ENCODE assay signal across 1 cellular context in genomic region chrX:18424482-18425198, GRCh38.
TF ChIP-seq lines count a peak whose summit lies in the region.

No MANE protein-coding gene starts in this region.

TF ChIP-seq in IMR-90, 13 proteins besides CTCF, POLR2A, EP300 and RAD21 (continued from another document):
- TF ChIP-seq RFX5 (IDR thresholded peaks at IDR 0.05; ENCODE audit: low read depth, low read length): no peak
- no peak for TF ChIP-seq BHLHE40 (IDR thresholded peaks at IDR 0.05; ENCODE audit: low read depth, low read length)
- no peak for TF ChIP-seq CHD1 (IDR thresholded peaks at IDR 0.05; ENCODE audit: low read depth, low read length)
- TF ChIP-seq MAFK (IDR thresholded peaks at IDR 0.05; ENCODE audit: low read depth, low read length): no peak
- no peak for TF ChIP-seq FOS (IDR thresholded peaks at IDR 0.05; ENCODE audit: low read depth, low read length)
- no peak for TF ChIP-seq NFE2L2 (IDR thresholded peaks at IDR 0.05; ENCODE audit: low read depth, low read length)
- no peak for TF ChIP-seq MAZ (IDR thresholded peaks at IDR 0.05; ENCODE audit: borderline replicate concordance, low read depth, low read length)
- no peak for TF ChIP-seq MXI1 (IDR thresholded peaks at IDR 0.05; ENCODE audit: borderline replicate concordance, low read depth, low read length)
- TF ChIP-seq SMC3 (IDR thresholded peaks at IDR 0.05; ENCODE audit: low read depth, low read length): no peak
